In genomic region chr9:36632892-36633291, GRCh38 we compare ENCODE assay signal across 8 cellular contexts.
DNase-seq lines count a peak whose midpoint lies in the region; ATAC-seq and TF ChIP-seq lines count a peak whose summit lies in the region.

No MANE protein-coding gene starts in this region.

- peak; percentile 48 for TF ChIP-seq CTCF in lower lobe of right lung (IDR thresholded peaks at IDR 0.05)

- peaks cover 33% of the 10 kb centered on the region for H3K36me3 Mint-ChIP-seq in T-helper 2 cell treated with Interferon-gamma antibody and Interleukin-4, amounts not matched to agents 5 μg/mL and 100 μg/mL, for 36 hours (ENCODE audit: low read depth)
- peaks cover 23% of the 10 kb centered on the region for H3K36me3 Mint-ChIP-seq in activated CD4-positive, alpha-beta T cell treated with anti-CD3 and anti-CD28 coated beads for 36 hours (ENCODE audit: low read depth)

- H3K27me3 ChIP-seq in lower lobe of right lung (ENCODE audit: low read depth), result no peaks in the 10 kb centered on the region

- H3K36me3 ChIP-seq in lower lobe of right lung, result no peaks in the 10 kb centered on the region

- CTCF ChIA-PET in activated CD4-positive, alpha-beta T cell treated with anti-CD3 and anti-CD28 coated beads for 36 hours (lab: Charles Lee), result interaction anchor here (0.7 to 1.9 kb wide), 8 partner anchors 27 to 384 kb away, joined by 3 to 30 read pairs (median 4); no protein-coding TSS in a partner anchor

- POLR2A ChIA-PET in activated CD4-positive, alpha-beta T cell treated with anti-CD3 and anti-CD28 coated beads for 36 hours (lab: Charles Lee), result no interaction called here

- H3K27ac ChIP-seq in lower lobe of right lung, result no peak overlapping the region

- no peak for ATAC-seq in lower lobe of right lung
- ATAC-seq in activated CD4-positive, alpha-beta T cell treated with anti-CD3 and anti-CD28 coated beads for 36 hours, result no peak

- H3K27ac Mint-ChIP-seq in T-helper 2 cell treated with Interferon-gamma antibody and Interleukin-4, amounts not matched to agents 5 μg/mL and 100 μg/mL, for 36 hours, result no peak overlapping the region
- H3K27ac Mint-ChIP-seq in activated CD4-positive, alpha-beta T cell treated with anti-CD3 and anti-CD28 coated beads for 36 hours, result no peak overlapping the region

- H3K27me3 Mint-ChIP-seq in T-helper 2 cell treated with Interferon-gamma antibody and Interleukin-4, amounts not matched to agents 5 μg/mL and 100 μg/mL, for 36 hours (ENCODE audit: low read depth), result no peaks in the 10 kb centered on the region
- H3K27me3 Mint-ChIP-seq in activated CD4-positive, alpha-beta T cell treated with anti-CD3 and anti-CD28 coated beads for 36 hours, result no peaks in the 10 kb centered on the region

- H3K4me1 ChIP-seq in lower lobe of right lung, result no peaks in the 10 kb centered on the region

- H3K4me3 ChIP-seq in lower lobe of right lung, result no peak overlapping the region

- no peaks in the 10 kb centered on the region for H3K4me1 Mint-ChIP-seq in T-helper 2 cell treated with Interferon-gamma antibody and Interleukin-4, amounts not matched to agents 5 μg/mL and 100 μg/mL, for 36 hours (ENCODE audit: low read depth)
- H3K4me1 Mint-ChIP-seq in activated CD4-positive, alpha-beta T cell treated with anti-CD3 and anti-CD28 coated beads for 36 hours, result no peaks in the 10 kb centered on the region

- DNase-seq in EH (ENCODE audit: low read depth) (peak; percentile 53), LoVo (ENCODE audit: low spot score) (peak; percentile 12), astrocyte of the hippocampus (ENCODE audit: low read depth, low spot score) (peak; percentile 52), lower lobe of right lung (no peak)
- DNase-seq in T-helper 2 cell treated with Interferon-gamma antibody and Interleukin-4, amounts not matched to agents 5 μg/mL and 100 μg/mL, for 36 hours (ENCODE audit: low spot score), result no peak
- no peak for DNase-seq in activated CD4-positive, CD25-positive, alpha-beta regulatory T cell (lab: John Stamatoyannopoulos, UW)
- no peak for DNase-seq in activated CD4-positive, alpha-beta T cell treated with anti-CD3 and anti-CD28 coated beads for 36 hours
- DNase-seq in activated CD4-positive, alpha-beta T cell treated with anti-CD3 and anti-CD28 coated beads for 48 hours, result no peak

- H3K9me3 ChIP-seq in lower lobe of right lung, result no peaks in the 10 kb centered on the region

- no peaks in the 10 kb centered on the region for H3K9me3 Mint-ChIP-seq in T-helper 2 cell treated with Interferon-gamma antibody and Interleukin-4, amounts not matched to agents 5 μg/mL and 100 μg/mL, for 36 hours
- no peaks in the 10 kb centered on the region for H3K9me3 Mint-ChIP-seq in activated CD4-positive, alpha-beta T cell treated with anti-CD3 and anti-CD28 coated beads for 36 hours (ENCODE audit: low read depth)

- H3K4me3 Mint-ChIP-seq in T-helper 2 cell treated with Interferon-gamma antibody and Interleukin-4, amounts not matched to agents 5 μg/mL and 100 μg/mL, for 36 hours, result no peak overlapping the region
- no peak overlapping the region for H3K4me3 Mint-ChIP-seq in activated CD4-positive, alpha-beta T cell treated with anti-CD3 and anti-CD28 coated beads for 36 hours

- intact Hi-C loops in lower lobe of right lung (cut with DNase I), result no loop called here
- intact Hi-C loops in activated CD4-positive, alpha-beta T cell treated with anti-CD3 and anti-CD28 coated beads for 36 hours (cut with DNase I, micrococcal nuclease), result loop anchor here (1.0 kb wide), 1 partner anchor 96 kb away; no protein-coding TSS in a partner anchor

Comparison
In these comparisons a context has a peak if more than half of its experiments do, and no peak if none do; other contexts are left out.
1. DNase-seq: peak in EH (single experiment), LoVo (single experiment) and astrocyte of the hippocampus (single experiment); none in lower lobe of right lung (single experiment), T-helper 2 cell treated with Interferon-gamma antibody and Interleukin-4, amounts not matched to agents 5 μg/mL and 100 μg/mL, for 36 hours (single experiment), activated CD4-positive, CD25-positive, alpha-beta regulatory T cell (0 of 4), activated CD4-positive, alpha-beta T cell treated with anti-CD3 and anti-CD28 coated beads for 36 hours (single experiment) and activated CD4-positive, alpha-beta T cell treated with anti-CD3 and anti-CD28 coated beads for 48 hours (single experiment).